1 cellular context compared by ENCODE assay signal in the genomic region with DNA sequence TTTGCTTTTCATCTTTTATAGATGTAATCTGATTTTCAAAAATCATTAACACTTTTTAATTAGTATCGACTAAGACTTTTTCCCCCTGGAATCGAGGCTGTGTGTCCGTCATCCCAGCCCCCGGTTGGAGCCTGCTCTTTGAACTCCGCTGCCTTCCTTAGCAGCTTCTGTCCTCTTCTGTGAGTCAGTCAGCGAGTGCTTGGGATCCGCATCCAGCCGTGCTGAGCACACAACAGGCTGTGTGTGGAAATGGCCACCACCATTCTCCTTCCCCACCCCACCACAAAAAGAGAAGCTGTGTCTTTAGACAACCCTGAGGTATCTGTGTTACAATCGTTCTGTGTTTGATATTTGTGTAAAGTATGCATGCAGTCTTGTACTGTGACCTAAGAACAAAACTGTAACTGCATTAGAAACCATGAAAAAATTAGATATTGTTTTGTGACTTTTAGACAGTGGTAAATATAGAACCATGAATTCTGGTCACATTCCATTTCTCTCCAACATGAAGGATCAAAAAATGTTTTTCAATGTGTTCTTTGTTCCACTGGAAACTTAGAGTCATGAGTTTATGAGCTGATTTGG.
TF ChIP-seq lines count a peak whose summit lies in the region.

No MANE protein-coding gene starts in this region.

TF ChIP-seq in HCT116, 20 proteins besides CTCF, POLR2A, EP300 and RAD21:
- TF ChIP-seq YY1 (IDR thresholded peaks at IDR 0.05; ENCODE audit: extremely low read depth, insufficient replicate concordance, low read depth, low read length) (no peak), ZNF274 (IDR thresholded peaks at IDR 0.05; ENCODE audit: low read depth, low read length) (no peak), FOSL1 (IDR thresholded peaks at IDR 0.05; ENCODE audit: low read depth) (no peak), ELF1 (IDR thresholded peaks at IDR 0.05; ENCODE audit: borderline replicate concordance, low read depth) (no peak), CBX3 (IDR thresholded peaks at IDR 0.05; ENCODE audit: low read depth) (no peak), TCF7L2 (IDR thresholded peaks at IDR 0.05; ENCODE audit: borderline replicate concordance, extremely low read depth, insufficient read depth, insufficient read length) (no peak), EZH2phosphoT487 (IDR thresholded peaks at IDR 0.05; ENCODE audit: borderline replicate concordance) (no peak), EGR1 (IDR thresholded peaks at IDR 0.05; ENCODE audit: low read depth) (no peak), POLR2AphosphoS5 (IDR thresholded peaks at IDR 0.05; ENCODE audit: low read depth, low read length) (no peak), SIN3A (IDR thresholded peaks at IDR 0.05; ENCODE audit: low read depth) (no peak), SP1 (IDR thresholded peaks at IDR 0.05; ENCODE audit: low read depth) (no peak), EZH2 (IDR thresholded peaks at IDR 0.05) (no peak)
- TF ChIP-seq, protein P1, sequence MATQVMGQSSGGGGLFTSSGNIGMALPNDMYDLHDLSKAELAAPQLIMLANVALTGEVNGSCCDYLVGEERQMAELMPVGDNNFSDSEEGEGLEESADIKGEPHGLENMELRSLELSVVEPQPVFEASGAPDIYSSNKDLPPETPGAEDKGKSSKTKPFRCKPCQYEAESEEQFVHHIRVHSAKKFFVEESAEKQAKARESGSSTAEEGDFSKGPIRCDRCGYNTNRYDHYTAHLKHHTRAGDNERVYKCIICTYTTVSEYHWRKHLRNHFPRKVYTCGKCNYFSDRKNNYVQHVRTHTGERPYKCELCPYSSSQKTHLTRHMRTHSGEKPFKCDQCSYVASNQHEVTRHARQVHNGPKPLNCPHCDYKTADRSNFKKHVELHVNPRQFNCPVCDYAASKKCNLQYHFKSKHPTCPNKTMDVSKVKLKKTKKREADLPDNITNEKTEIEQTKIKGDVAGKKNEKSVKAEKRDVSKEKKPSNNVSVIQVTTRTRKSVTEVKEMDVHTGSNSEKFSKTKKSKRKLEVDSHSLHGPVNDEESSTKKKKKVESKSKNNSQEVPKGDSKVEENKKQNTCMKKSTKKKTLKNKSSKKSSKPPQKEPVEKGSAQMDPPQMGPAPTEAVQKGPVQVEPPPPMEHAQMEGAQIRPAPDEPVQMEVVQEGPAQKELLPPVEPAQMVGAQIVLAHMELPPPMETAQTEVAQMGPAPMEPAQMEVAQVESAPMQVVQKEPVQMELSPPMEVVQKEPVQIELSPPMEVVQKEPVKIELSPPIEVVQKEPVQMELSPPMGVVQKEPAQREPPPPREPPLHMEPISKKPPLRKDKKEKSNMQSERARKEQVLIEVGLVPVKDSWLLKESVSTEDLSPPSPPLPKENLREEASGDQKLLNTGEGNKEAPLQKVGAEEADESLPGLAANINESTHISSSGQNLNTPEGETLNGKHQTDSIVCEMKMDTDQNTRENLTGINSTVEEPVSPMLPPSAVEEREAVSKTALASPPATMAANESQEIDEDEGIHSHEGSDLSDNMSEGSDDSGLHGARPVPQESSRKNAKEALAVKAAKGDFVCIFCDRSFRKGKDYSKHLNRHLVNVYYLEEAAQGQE (IDR thresholded peaks at IDR 0.05; ENCODE audit: low read depth): no peak
- TF ChIP-seq, protein P2, sequence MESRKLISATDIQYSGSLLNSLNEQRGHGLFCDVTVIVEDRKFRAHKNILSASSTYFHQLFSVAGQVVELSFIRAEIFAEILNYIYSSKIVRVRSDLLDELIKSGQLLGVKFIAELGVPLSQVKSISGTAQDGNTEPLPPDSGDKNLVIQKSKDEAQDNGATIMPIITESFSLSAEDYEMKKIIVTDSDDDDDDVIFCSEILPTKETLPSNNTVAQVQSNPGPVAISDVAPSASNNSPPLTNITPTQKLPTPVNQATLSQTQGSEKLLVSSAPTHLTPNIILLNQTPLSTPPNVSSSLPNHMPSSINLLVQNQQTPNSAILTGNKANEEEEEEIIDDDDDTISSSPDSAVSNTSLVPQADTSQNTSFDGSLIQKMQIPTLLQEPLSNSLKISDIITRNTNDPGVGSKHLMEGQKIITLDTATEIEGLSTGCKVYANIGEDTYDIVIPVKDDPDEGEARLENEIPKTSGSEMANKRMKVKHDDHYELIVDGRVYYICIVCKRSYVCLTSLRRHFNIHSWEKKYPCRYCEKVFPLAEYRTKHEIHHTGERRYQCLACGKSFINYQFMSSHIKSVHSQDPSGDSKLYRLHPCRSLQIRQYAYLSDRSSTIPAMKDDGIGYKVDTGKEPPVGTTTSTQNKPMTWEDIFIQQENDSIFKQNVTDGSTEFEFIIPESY (IDR thresholded peaks at IDR 0.05; ENCODE audit: extremely low read depth, insufficient replicate concordance, low read length): no peak
- TF ChIP-seq, protein P3, sequence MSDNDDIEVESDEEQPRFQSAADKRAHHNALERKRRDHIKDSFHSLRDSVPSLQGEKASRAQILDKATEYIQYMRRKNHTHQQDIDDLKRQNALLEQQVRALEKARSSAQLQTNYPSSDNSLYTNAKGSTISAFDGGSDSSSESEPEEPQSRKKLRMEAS (IDR thresholded peaks at IDR 0.05): no peak
- TF ChIP-seq, protein P4, sequence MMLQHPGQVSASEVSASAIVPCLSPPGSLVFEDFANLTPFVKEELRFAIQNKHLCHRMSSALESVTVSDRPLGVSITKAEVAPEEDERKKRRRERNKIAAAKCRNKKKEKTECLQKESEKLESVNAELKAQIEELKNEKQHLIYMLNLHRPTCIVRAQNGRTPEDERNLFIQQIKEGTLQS (IDR thresholded peaks at IDR 0.05): no peak
